ENCODE assay signal across 10 cellular contexts in genomic region chr11:5004429-5005274, GRCh38. TPM values are rescaled to one million over a fixed set of nuclear protein-coding genes. Genes with fewer than 3 reads are reported as not detected.
DNase-seq lines count a peak whose midpoint lies in the region; TF ChIP-seq lines count a peak whose summit lies in the region.
"Had no signal": no experiment of that assay in that cellular context is flagged by ENCODE, and none has a peak within 500 bp of the region (broad histone marks: within the 10 kb centered on the region; RNA-seq: fewer than 3 reads in every experiment).

No MANE protein-coding gene starts in this region.

- no peaks in the 10 kb centered on the region for H3K4me1 ChIP-seq in ascending aorta
- H3K4me1 ChIP-seq in vagina = no peaks in the 10 kb centered on the region

- H3K36me3 Mint-ChIP-seq in brain = no peaks in the 10 kb centered on the region

- H3K27me3 ChIP-seq in kidney epithelial cell (ENCODE audit: control insufficient read depth, insufficient read depth, low read length) (no peaks in the 10 kb centered on the region), ascending aorta (no peaks in the 10 kb centered on the region), vagina (no peaks in the 10 kb centered on the region)

- H3K27ac ChIP-seq in substantia nigra (ENCODE audit: low read depth, low read length, poor library complexity, severe bottlenecking) = no peak overlapping the region
- no peak overlapping the region for H3K27ac ChIP-seq in ascending aorta
- no peak overlapping the region for H3K27ac ChIP-seq in vagina

- H3K4me3 ChIP-seq in kidney epithelial cell (ENCODE audit: low read depth, low read length) (no peak overlapping the region), ascending aorta (no peak overlapping the region), vagina (no peak overlapping the region)

- H3K36me3 ChIP-seq in kidney epithelial cell (ENCODE audit: control insufficient read depth, insufficient read depth, low read length) (no peaks in the 10 kb centered on the region), ascending aorta (no peaks in the 10 kb centered on the region), vagina (no peaks in the 10 kb centered on the region)

- H3K9me3 ChIP-seq in ascending aorta (no peaks in the 10 kb centered on the region), vagina (no peaks in the 10 kb centered on the region)

- TF ChIP-seq CTCF in brain (conservative IDR thresholded peaks at IDR 0.05) (peak; percentile 80 to 85), kidney epithelial cell (IDR thresholded peaks at IDR 0.05; ENCODE audit: insufficient read depth, low read length, poor library complexity, severe bottlenecking) (peak; percentile 71), ascending aorta (IDR thresholded peaks at IDR 0.05) (peak in 1 of 3 experiments; percentile 23), vagina (IDR thresholded peaks at IDR 0.05) (no peak)

- no peak overlapping the region for H3K27ac Mint-ChIP-seq in brain

- intact Hi-C loops in ascending aorta (cut with DNase I) = no loop called here
- intact Hi-C loops in vagina (cut with DNase I) = no loop called here

- no peak overlapping the region for H3K4me3 Mint-ChIP-seq in brain

- DNase-seq in DMS79 treated with DMSO at 0.1 percent for 48 hours (lab: John Stamatoyannopoulos, UW) = peak; percentile 26
- DNase-seq in HCEC 1CT = peak; percentile 53
- peak; percentile 78 for DNase-seq in NCI-H69 (lab: John Stamatoyannopoulos, UW)
- peak; percentile 10 for DNase-seq in kidney epithelial cell (ENCODE audit: low read depth)
- peak in 25 of 49 donors; percentile 2 to 44 (median 10) for DNase-seq in substantia nigra (lab: John Stamatoyannopoulos, UW)
- DNase-seq in ascending aorta (ENCODE audit: low spot score in 2 of 2) = no peak
- no peak for DNase-seq in vagina (ENCODE audit: extremely low spot score in 2 of 2)

- H3K4me1 Mint-ChIP-seq in brain = no peaks in the 10 kb centered on the region

- peaks cover 5% of the 10 kb centered on the region for H3K27me3 Mint-ChIP-seq in brain

- H3K9me3 Mint-ChIP-seq in brain = no peaks in the 10 kb centered on the region

- no peak for TF ChIP-seq POLR2A in vagina (IDR thresholded peaks at IDR 0.05)

RNA-seq across cellular contexts. Expression of gene OR51L1, which starts 10.0 kb away (rescaled TPM):
- not detected for polyA plus RNA-seq in brain (ENCODE audit: insufficient read depth, low read depth, low replicate concordance)
- total RNA-seq in kidney epithelial cell (not detected in 2 replicates), ascending aorta (not detected), vagina (not detected)
- total RNA-seq: skeletal muscle tissue; T-helper 1 cell treated with Interleukin-12 subunit alpha and Interleukin-12 subunit beta and Interleukin-4 antibody, amounts not matched to agents 30 ng/mL and 1 ng/mL, for 36 hours had no signal

RNA-seq across cellular contexts. Expression of gene OR52J3, which starts 41.7 kb away (rescaled TPM):
- polyA plus RNA-seq in brain (ENCODE audit: insufficient read depth, low read depth, low replicate concordance) = not detected
- total RNA-seq in kidney epithelial cell (not detected in 2 replicates), ascending aorta (not detected), vagina (not detected)
- total RNA-seq: skeletal muscle tissue; T-helper 1 cell treated with Interleukin-12 subunit alpha and Interleukin-12 subunit beta and Interleukin-4 antibody, amounts not matched to agents 30 ng/mL and 1 ng/mL, for 36 hours had no signal

RNA-seq across cellular contexts. Expression of gene OR51A2, which starts 49.1 kb away (rescaled TPM):
- not detected for polyA plus RNA-seq in brain (ENCODE audit: insufficient read depth, low read depth, low replicate concordance)
- not detected in 2 replicates for total RNA-seq in kidney epithelial cell
- not detected for total RNA-seq in ascending aorta
- not detected for total RNA-seq in vagina
- total RNA-seq: skeletal muscle tissue; T-helper 1 cell treated with Interleukin-12 subunit alpha and Interleukin-12 subunit beta and Interleukin-4 antibody, amounts not matched to agents 30 ng/mL and 1 ng/mL, for 36 hours had no signal

RNA-seq across cellular contexts. Expression of gene OR52E2, which starts 54.8 kb away (rescaled TPM):
- polyA plus RNA-seq in brain (ENCODE audit: insufficient read depth, low read depth, low replicate concordance) = not detected
- not detected in 2 replicates for total RNA-seq in kidney epithelial cell
- not detected for total RNA-seq in ascending aorta
- not detected for total RNA-seq in vagina
- total RNA-seq: skeletal muscle tissue; T-helper 1 cell treated with Interleukin-12 subunit alpha and Interleukin-12 subunit beta and Interleukin-4 antibody, amounts not matched to agents 30 ng/mL and 1 ng/mL, for 36 hours had no signal

RNA-seq across cellular contexts. Expression of gene OR51A4, which starts 57.2 kb away (rescaled TPM):
- not detected for polyA plus RNA-seq in brain (ENCODE audit: insufficient read depth, low read depth, low replicate concordance)
- total RNA-seq in kidney epithelial cell (not detected in 2 replicates), ascending aorta (not detected), vagina (not detected)
- total RNA-seq: skeletal muscle tissue; T-helper 1 cell treated with Interleukin-12 subunit alpha and Interleukin-12 subunit beta and Interleukin-4 antibody, amounts not matched to agents 30 ng/mL and 1 ng/mL, for 36 hours had no signal

Comparison
In these comparisons a context has a peak if more than half of its experiments do, and no peak if none do; other contexts are left out.
1. DNase-seq: peak in DMS79 treated with DMSO at 0.1 percent for 48 hours (single experiment), HCEC 1CT (single experiment), NCI-H69 (single experiment), kidney epithelial cell (single experiment) and substantia nigra (25 of 49); none in ascending aorta (0 of 2) and vagina (0 of 2).
2. CTCF ChIP-seq: peak in brain (2 of 2) and kidney epithelial cell (single experiment); none in vagina (0 of 3).